ENCODE assay signal across 30 cellular contexts in the genomic region with DNA sequence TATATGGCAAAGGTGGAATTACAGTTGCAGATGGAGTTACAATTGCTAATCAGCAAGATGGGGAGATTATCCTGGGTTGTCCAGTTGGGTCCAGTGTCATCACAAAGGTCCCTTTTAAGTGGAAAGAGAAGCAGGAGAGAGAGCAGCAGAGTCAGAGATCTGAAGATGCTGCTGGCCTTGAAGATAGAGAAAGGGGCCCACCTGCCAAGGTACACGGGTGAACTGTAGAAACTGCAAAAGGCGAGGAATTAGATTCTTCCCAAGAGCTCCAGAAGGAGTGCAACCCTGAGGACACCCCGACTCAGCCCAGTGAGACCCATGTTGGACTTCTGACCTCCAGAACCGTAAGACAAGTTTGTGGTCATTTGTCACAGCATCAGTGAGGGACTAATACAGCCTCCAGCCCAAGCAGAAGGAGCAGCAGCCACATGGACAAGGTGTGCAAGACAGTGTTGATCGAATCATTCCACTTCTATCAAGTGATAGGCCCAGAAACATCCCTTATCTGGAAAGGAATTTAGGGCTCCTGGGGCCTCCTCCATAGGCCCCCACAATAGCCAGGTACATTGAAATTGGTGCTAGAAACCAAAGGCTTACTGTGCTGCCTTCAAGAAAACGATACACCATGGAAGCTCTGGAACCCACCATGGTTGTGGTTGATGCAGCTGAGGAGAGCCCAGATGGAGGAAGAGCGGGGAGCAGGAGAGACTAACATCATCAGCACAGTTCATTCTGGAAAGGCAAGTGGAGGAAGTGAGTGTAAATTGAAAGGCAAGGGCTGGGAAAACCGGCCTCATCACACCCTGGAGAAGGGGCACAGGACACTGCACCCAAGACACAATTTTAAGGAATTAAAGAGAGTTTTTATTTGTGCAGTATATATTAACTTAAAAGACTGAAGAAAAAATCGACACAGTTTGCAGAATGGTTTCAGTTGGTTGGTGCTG.
"Had no signal": no experiment of that assay in that cellular context is flagged by ENCODE, and none has a peak within 500 bp of the region (broad histone marks: within the 10 kb centered on the region; RNA-seq: fewer than 3 reads in every experiment).

No MANE protein-coding gene starts in this region.

- DNase-seq: activated CD4-positive, alpha-beta memory T cell treated with anti-CD3 and anti-CD28 coated beads, Interleukin-2, amount 10 ng/mL, durations not matched to agents 7 days and 5 days; activated CD4-positive, alpha-beta T cell treated with anti-CD3 and anti-CD28 coated beads for 1 hour; activated CD4-positive, alpha-beta T cell treated with anti-CD3 and anti-CD28 coated beads for 4 hours; activated CD4-positive, alpha-beta T cell treated with anti-CD3 and anti-CD28 coated beads, Interleukin-2, amount 10 ng/mL, durations not matched to agents 7 days and 5 days; activated CD4-positive, alpha-beta T cell treated with anti-CD3 and anti-CD28 coated beads, Interleukin-2, amount 50 U/mL, for 4 hours; activated CD8-positive, alpha-beta memory T cell treated with anti-CD3 and anti-CD28 coated beads, Interleukin-2, amount 50 U/mL, for 48 hours; activated effector memory CD4-positive, alpha-beta T cell treated with Interleukin-2 at 50 U/mL for 16 hours; activated gamma-delta T cell treated with Interleukin-2 at 50 U/mL for 16 hours; activated naive CD4-positive, alpha-beta T cell treated with anti-CD3 and anti-CD28 coated beads for 36 hours; activated T-cell treated with anti-CD3 and anti-CD28 coated beads for 4 hours; activated T-cell treated with anti-CD3 and anti-CD28 coated beads, Interleukin-2, amount 50 U/mL, for 24 hours; activated T-cell treated with anti-CD3 and anti-CD28 coated beads, Interleukin-2, amount 50 U/mL, for 72 hours; adrenal gland; amygdala; aorta; caudate nucleus; cortex of kidney; dermis blood vessel endothelial cell; effector CD4-positive, alpha-beta T cell; effector memory CD8-positive, alpha-beta T cell; esophagus squamous epithelium; foreskin melanocyte; heart right ventricle; T-helper 2 cell had no signal

- H3K27me3 ChIP-seq: adrenal gland, body of pancreas, esophagus squamous epithelium, gastroesophageal sphincter, heart right ventricle had no signal

- H3K36me3 Mint-ChIP-seq: activated naive CD4-positive, alpha-beta T cell treated with anti-CD3 and anti-CD28 coated beads, Interleukin-2, amount 50 U/mL, for 72 hours had no signal

- H3K4me3 ChIP-seq: adrenal gland, body of pancreas, esophagus squamous epithelium, gastroesophageal sphincter, heart right ventricle had no signal

- H3K27ac ChIP-seq: adrenal gland, esophagus squamous epithelium, gastroesophageal sphincter, heart right ventricle, VCaP had no signal

- H3K9me3 Mint-ChIP-seq: activated CD4-positive, alpha-beta memory T cell treated with anti-CD3 and anti-CD28 coated beads, Interleukin-2, amount 10 ng/mL, durations not matched to agents 7 days and 5 days; activated CD4-positive, alpha-beta T cell treated with anti-CD3 and anti-CD28 coated beads, Interleukin-2, amount 10 ng/mL, durations not matched to agents 7 days and 5 days; activated naive CD4-positive, alpha-beta T cell treated with anti-CD3 and anti-CD28 coated beads for 36 hours; activated naive CD4-positive, alpha-beta T cell treated with anti-CD3 and anti-CD28 coated beads, Interleukin-2, amount 50 U/mL, for 72 hours; activated T-cell treated with anti-CD3 and anti-CD28 coated beads, Interleukin-2, amount 50 U/mL, for 24 hours; activated T-cell treated with anti-CD3 and anti-CD28 coated beads, Interleukin-2, amount 50 U/mL, for 72 hours; effector memory CD8-positive, alpha-beta T cell; WTC11 had no signal

- H3K27ac Mint-ChIP-seq: activated CD4-positive, alpha-beta memory T cell treated with anti-CD3 and anti-CD28 coated beads, Interleukin-2, amount 10 ng/mL, durations not matched to agents 7 days and 5 days; activated CD4-positive, alpha-beta T cell treated with anti-CD3 and anti-CD28 coated beads, Interleukin-2, amount 10 ng/mL, durations not matched to agents 7 days and 5 days; activated naive CD4-positive, alpha-beta T cell treated with anti-CD3 and anti-CD28 coated beads for 36 hours; activated naive CD4-positive, alpha-beta T cell treated with anti-CD3 and anti-CD28 coated beads, Interleukin-2, amount 50 U/mL, for 72 hours; activated T-cell treated with anti-CD3 and anti-CD28 coated beads, Interleukin-2, amount 50 U/mL, for 24 hours; activated T-cell treated with anti-CD3 and anti-CD28 coated beads, Interleukin-2, amount 50 U/mL, for 72 hours; effector memory CD8-positive, alpha-beta T cell; WTC11 had no signal

- H3K4me3 Mint-ChIP-seq: activated CD4-positive, alpha-beta memory T cell treated with anti-CD3 and anti-CD28 coated beads, Interleukin-2, amount 10 ng/mL, durations not matched to agents 7 days and 5 days; activated CD4-positive, alpha-beta T cell treated with anti-CD3 and anti-CD28 coated beads, Interleukin-2, amount 10 ng/mL, durations not matched to agents 7 days and 5 days; activated naive CD4-positive, alpha-beta T cell treated with anti-CD3 and anti-CD28 coated beads for 36 hours; activated T-cell treated with anti-CD3 and anti-CD28 coated beads, Interleukin-2, amount 50 U/mL, for 24 hours; activated T-cell treated with anti-CD3 and anti-CD28 coated beads, Interleukin-2, amount 50 U/mL, for 72 hours; effector memory CD8-positive, alpha-beta T cell; WTC11 had no signal

- H3K27me3 Mint-ChIP-seq: activated CD4-positive, alpha-beta memory T cell treated with anti-CD3 and anti-CD28 coated beads, Interleukin-2, amount 10 ng/mL, durations not matched to agents 7 days and 5 days; activated CD4-positive, alpha-beta T cell treated with anti-CD3 and anti-CD28 coated beads, Interleukin-2, amount 10 ng/mL, durations not matched to agents 7 days and 5 days; activated T-cell treated with anti-CD3 and anti-CD28 coated beads, Interleukin-2, amount 50 U/mL, for 24 hours; effector memory CD8-positive, alpha-beta T cell had no signal

- H3K4me1 Mint-ChIP-seq: activated CD4-positive, alpha-beta memory T cell treated with anti-CD3 and anti-CD28 coated beads, Interleukin-2, amount 10 ng/mL, durations not matched to agents 7 days and 5 days; activated CD4-positive, alpha-beta T cell treated with anti-CD3 and anti-CD28 coated beads, Interleukin-2, amount 10 ng/mL, durations not matched to agents 7 days and 5 days had no signal

- FAIRE-seq: colon had no signal

- ATAC-seq: activated naive CD4-positive, alpha-beta T cell treated with anti-CD3 and anti-CD28 coated beads, Interleukin-2, amount 50 U/mL, for 72 hours; activated T-cell treated with anti-CD3 and anti-CD28 coated beads, Interleukin-2, amount 50 U/mL, for 72 hours; effector memory CD8-positive, alpha-beta T cell; gastroesophageal sphincter; heart right ventricle; WTC11 had no signal

- H3K9me3 ChIP-seq: adrenal gland, body of pancreas, esophagus squamous epithelium, gastroesophageal sphincter, heart right ventricle had no signal
